Comparison of ENCODE assay signal across 13 cellular contexts in genomic region chr7:107172318-107173032, GRCh38. TPM values are rescaled to one million over a fixed set of nuclear protein-coding genes. Genes with fewer than 3 reads are reported as not detected.
DNase-seq lines count a peak whose midpoint lies in the region; ATAC-seq and TF ChIP-seq lines count a peak whose summit lies in the region.
"Had no signal": no experiment of that assay in that cellular context is flagged by ENCODE, and none has a peak within 500 bp of the region (broad histone marks: within the 10 kb centered on the region; RNA-seq: fewer than 3 reads in every experiment).

No MANE protein-coding gene starts in this region.

- no peaks in the 10 kb centered on the region for H3K4me1 ChIP-seq in H9 (ENCODE audit: insufficient read depth, low read length)

- no peak overlapping the region for H3K4ac ChIP-seq in H9 (ENCODE audit: low read depth, low read length)

- no peak overlapping the region for H3K23ac ChIP-seq in H9 (ENCODE audit: insufficient read length, low read depth, low read length)

- CTCF ChIA-PET in CD4-positive, alpha-beta T cell (lab: Charles Lee): no interaction called here

- no CpG with 5 or more reads among the region's 3 CpGs for WGBS in H9 (ENCODE audit: extremely low coverage, insufficient read length, low lambda C conversion rate)

- no peak overlapping the region for H3T11ph ChIP-seq in H9 (ENCODE audit: low read length)

- H2BK120ac ChIP-seq in H9 (ENCODE audit: low read depth, low read length, poor library complexity, severe bottlenecking): peak overlapping the region; percentile 30

- no peak overlapping the region for H2BK15ac ChIP-seq in H9 (ENCODE audit: low read depth, low read length)

- ATAC-seq in CD4-positive, alpha-beta T cell (ENCODE audit: poor library complexity): no peak
- no peak for ATAC-seq in naive thymus-derived CD8-positive, alpha-beta T cell
- ATAC-seq in HG02759 (IDR thresholded peaks at IDR 0.05; ENCODE audit: unreplicated experiment): no peak
- ATAC-seq: mucosa of descending colon; sciatic nerve; stimulated activated naive CD8-positive, alpha-beta T cell treated with anti-CD3 and anti-CD28 coated beads, Interleukin-15, amount 100 ng/mL, for 72 hours had no signal

- H3K4me2 ChIP-seq in H9 (ENCODE audit: insufficient read depth, insufficient read length, low read length): no peak overlapping the region

- no peak overlapping the region for H4K91ac ChIP-seq in H9 (ENCODE audit: insufficient read length, low read depth, low read length)

- peaks cover 74% of the 10 kb centered on the region for H3K36me3 Mint-ChIP-seq in CD4-positive, alpha-beta T cell (ENCODE audit: low read depth)
- peaks cover 0 to 6% (median 4%) of the 10 kb centered on the region in 3 experiments; a peak in 2 of 7 replicates for H3K36me3 Mint-ChIP-seq in H9 (ENCODE audit: insufficient read depth in 1 of 3, low read depth in 3 of 3)
- peaks cover 15% of the 10 kb centered on the region for H3K36me3 Mint-ChIP-seq in activated naive CD8-positive, alpha-beta T cell treated with anti-CD3 and anti-CD28 coated beads for 36 hours
- H3K36me3 Mint-ChIP-seq in naive thymus-derived CD8-positive, alpha-beta T cell: peaks cover 0 to 31% (median 5%) of the 10 kb centered on the region in 3 donors

- no peak for TF ChIP-seq CTCF in CD4-positive, alpha-beta T cell (IDR thresholded peaks at IDR 0.05)
- TF ChIP-seq CTCF in H9 (conservative IDR thresholded peaks at IDR 0.05): no peak

- DNase-seq in CD4-positive, alpha-beta T cell: no peak
- DNase-seq in H9: no peak
- no peak for DNase-seq in activated naive CD8-positive, alpha-beta T cell treated with anti-CD3 and anti-CD28 coated beads for 36 hours
- DNase-seq in naive thymus-derived CD8-positive, alpha-beta T cell: no peak
- DNase-seq in stimulated activated CD4-positive, alpha-beta T cell treated with anti-CD3 and anti-CD28 coated beads, Interleukin-2, amount 100 ng/mL, for 24 hours: no peak
- no peak for DNase-seq in foreskin melanocyte
- DNase-seq in NCI-H345 (lab: John Stamatoyannopoulos, UW): no peak
- DNase-seq: C1 segment of cervical spinal cord; GOT3; mucosa of descending colon; stimulated activated naive CD8-positive, alpha-beta T cell treated with anti-CD3 and anti-CD28 coated beads, Interleukin-15, amount 100 ng/mL, for 72 hours had no signal

- H2AFZ ChIP-seq in H9 (ENCODE audit: low read length): no peak overlapping the region

- peaks cover 3% of the 10 kb centered on the region; the same call in 1 of the 2 replicates for H3K79me2 ChIP-seq in H9 (ENCODE audit: insufficient read depth, low read length)

- no peak overlapping the region for H2AK5ac ChIP-seq in H9 (ENCODE audit: insufficient read length, low read length)

- H3K4me3 Mint-ChIP-seq in CD4-positive, alpha-beta T cell: peak overlapping the region; percentile 56
- H3K4me3 Mint-ChIP-seq in H9: no peak overlapping the region
- H3K4me3 Mint-ChIP-seq in activated naive CD8-positive, alpha-beta T cell treated with anti-CD3 and anti-CD28 coated beads for 36 hours: no peak overlapping the region
- peak overlapping the region in 8 of 10 donors; percentile 2 to 65 (median 52) for H3K4me3 Mint-ChIP-seq in naive thymus-derived CD8-positive, alpha-beta T cell

- no peak overlapping the region for H3K9ac ChIP-seq in H9 (ENCODE audit: extremely low read depth, insufficient read length, low read length)

- no peaks in the 10 kb centered on the region for H4K20me1 ChIP-seq in H9 (ENCODE audit: control insufficient read depth, insufficient read depth, insufficient read length)

- H2BK20ac ChIP-seq in H9 (ENCODE audit: low read depth, low read length, poor library complexity, severe bottlenecking): no peak overlapping the region

- H3K18ac ChIP-seq in H9 (ENCODE audit: insufficient read length, low read depth, low read length): no peak overlapping the region

- no peak overlapping the region for H4K5ac ChIP-seq in H9 (ENCODE audit: insufficient read length, low read depth, low read length)

- H2BK5ac ChIP-seq in H9 (ENCODE audit: insufficient read length, low read length): no peak overlapping the region

- intact Hi-C loops in CD4-positive, alpha-beta T cell (cut with DNase I, micrococcal nuclease): loop anchor here (5.0 to 10.0 kb wide), 5 partner anchors 575 to 1352 kb away; partner anchors contain the start of genes DLD (in 1 of the 2), NAMPT (in 1 of the 2), PNPLA8 (in 1 of the 2) and SYPL1 (in 1 of the 2)

- H3K14ac ChIP-seq in H9 (ENCODE audit: insufficient read depth, low read length): no peak overlapping the region

- no peaks in the 10 kb centered on the region for H3K27me3 Mint-ChIP-seq in CD4-positive, alpha-beta T cell
- H3K27me3 Mint-ChIP-seq in H9 (ENCODE audit: low read depth): no peaks in the 10 kb centered on the region; the same call in 1 of the 2 replicates
- H3K27me3 Mint-ChIP-seq in activated naive CD8-positive, alpha-beta T cell treated with anti-CD3 and anti-CD28 coated beads for 36 hours: peaks cover 4% of the 10 kb centered on the region
- H3K27me3 Mint-ChIP-seq in naive thymus-derived CD8-positive, alpha-beta T cell: peaks cover 0 to 6% (median 0%) of the 10 kb centered on the region in 5 donors
- H3K27me3 Mint-ChIP-seq: stimulated activated naive CD8-positive, alpha-beta T cell treated with anti-CD3 and anti-CD28 coated beads, Interleukin-15, amount 100 ng/mL, for 72 hours had no signal

- POLR2A ChIA-PET in CD4-positive, alpha-beta T cell (lab: Charles Lee): interaction anchor here (1.4 kb wide), 1 partner anchor 571 kb away, joined by 6 read pairs; the partner anchor contains the start of gene CBLL1
- POLR2A ChIA-PET in naive thymus-derived CD8-positive, alpha-beta T cell (lab: Charles Lee): interaction anchor here (0.7 kb wide), 3 partner anchors 10 to 1483 kb away, joined by 3 read pairs; no protein-coding TSS in a partner anchor

- peaks cover 5% of the 10 kb centered on the region for H3K23me2 ChIP-seq in H9 (ENCODE audit: insufficient read length, low read depth, low read length, poor library complexity, severe bottlenecking)

- peak overlapping the region; percentile 11 for H3K27ac Mint-ChIP-seq in CD4-positive, alpha-beta T cell
- H3K27ac Mint-ChIP-seq in H9: peak overlapping the region; percentile 70 to 90 (median 90); a peak in 5 of 7 replicates
- H3K27ac Mint-ChIP-seq in activated naive CD8-positive, alpha-beta T cell treated with anti-CD3 and anti-CD28 coated beads for 36 hours: peak overlapping the region; percentile 82
- peak overlapping the region in 7 of 10 donors; percentile 11 to 78 (median 63) for H3K27ac Mint-ChIP-seq in naive thymus-derived CD8-positive, alpha-beta T cell

- no peaks in the 10 kb centered on the region for H3K9me3 ChIP-seq in CD4-positive, alpha-beta T cell (ENCODE audit: control insufficient read depth, low read length)
- H3K9me3 ChIP-seq in H9 (ENCODE audit: control insufficient read depth, low read depth, low read length): no peaks in the 10 kb centered on the region
- H3K9me3 ChIP-seq: mucosa of descending colon had no signal

- H3K27me3 ChIP-seq in CD4-positive, alpha-beta T cell (ENCODE audit: control insufficient read depth, insufficient read depth, low read length): no peaks in the 10 kb centered on the region
- H3K27me3 ChIP-seq in H9 (ENCODE audit: insufficient read depth, low read length): no peaks in the 10 kb centered on the region

- peaks cover 81% of the 10 kb centered on the region for H3K4me1 Mint-ChIP-seq in CD4-positive, alpha-beta T cell (ENCODE audit: low read depth)
- peaks cover 29 to 38% of the 10 kb centered on the region in 2 experiments for H3K4me1 Mint-ChIP-seq in H9
- peaks cover 49% of the 10 kb centered on the region for H3K4me1 Mint-ChIP-seq in activated naive CD8-positive, alpha-beta T cell treated with anti-CD3 and anti-CD28 coated beads for 36 hours
- H3K4me1 Mint-ChIP-seq in naive thymus-derived CD8-positive, alpha-beta T cell: peaks cover 28 to 82% (median 66%) of the 10 kb centered on the region in 4 donors

- no peak overlapping the region for H3K27ac ChIP-seq in CD4-positive, alpha-beta T cell (ENCODE audit: low read depth, low read length)
- H3K27ac ChIP-seq in H9 (ENCODE audit: insufficient read length, low read depth, low read length): no peak overlapping the region

- H2BK12ac ChIP-seq in H9 (ENCODE audit: insufficient read length, low read depth, low read length): no peak overlapping the region

- H4K8ac ChIP-seq in H9 (replicated peaks; ENCODE audit: insufficient read length, low read depth, low read length): no peak overlapping the region

- no peak overlapping the region for H3K56ac ChIP-seq in H9 (ENCODE audit: insufficient read length, low read depth, low read length)

- H3K79me1 ChIP-seq in H9 (ENCODE audit: insufficient read depth, low read depth, low read length, poor library complexity, severe bottlenecking): no peaks in the 10 kb centered on the region

- no peaks in the 10 kb centered on the region for H3K9me3 Mint-ChIP-seq in CD4-positive, alpha-beta T cell
- H3K9me3 Mint-ChIP-seq in H9: peaks cover 0 to 3% of the 10 kb centered on the region in 2 experiments; a peak in 2 of 5 replicates
- H3K9me3 Mint-ChIP-seq in activated naive CD8-positive, alpha-beta T cell treated with anti-CD3 and anti-CD28 coated beads for 36 hours: no peaks in the 10 kb centered on the region
- H3K9me3 Mint-ChIP-seq in naive thymus-derived CD8-positive, alpha-beta T cell: no peaks in the 10 kb centered on the region
- H3K9me3 Mint-ChIP-seq: stimulated activated naive CD8-positive, alpha-beta T cell treated with anti-CD3 and anti-CD28 coated beads, Interleukin-15, amount 100 ng/mL, for 72 hours had no signal

RNA-seq across cellular contexts. Expression of gene HBP1, which starts 3.7 kb away (rescaled TPM):
- 100 to 1,000 TPM; 238 to 242 TPM for total RNA-seq in CD4-positive, alpha-beta T cell
- 27.6 TPM in 2 replicates for total RNA-seq in H9 (2021)
- total RNA-seq in activated naive CD8-positive, alpha-beta T cell treated with anti-CD3 and anti-CD28 coated beads for 36 hours: 10 to 100 TPM; 19.4 to 19.7 TPM
- 100 to 1,000 TPM; 135 to 136 TPM for total RNA-seq in naive thymus-derived CD8-positive, alpha-beta T cell
- polyA plus RNA-seq in naive thymus-derived CD8-positive, alpha-beta T cell: 10 to 100 TPM; 49.6 to 55.6 (median 50.3) TPM

Comparison
In these comparisons a context has a peak if more than half of its experiments do, and no peak if none do; other contexts are left out.
1. H3K27ac Mint-ChIP-seq: peak in every context shown above with its lines; median percentile 90 in H9; 82 in activated naive CD8-positive, alpha-beta T cell treated with anti-CD3 and anti-CD28 coated beads for 36 hours; 63 in naive thymus-derived CD8-positive, alpha-beta T cell; 11 in CD4-positive, alpha-beta T cell.
2. H3K4me3 Mint-ChIP-seq: peak in CD4-positive, alpha-beta T cell (single experiment) and naive thymus-derived CD8-positive, alpha-beta T cell (8 of 10); none in H9 (0 of 2) and activated naive CD8-positive, alpha-beta T cell treated with anti-CD3 and anti-CD28 coated beads for 36 hours (single experiment).